In genomic region chr19:3282564-3282963, GRCh38 we compare ENCODE assay signal across 27 cellular contexts. TPM values are rescaled to one million over a fixed set of nuclear protein-coding genes. Genes with fewer than 3 reads are reported as not detected.
DNase-seq lines count a peak whose midpoint lies in the region; ATAC-seq, FAIRE-seq and TF ChIP-seq lines count a peak whose summit lies in the region.
"Had no signal": no experiment of that assay in that cellular context is flagged by ENCODE, and none has a peak within 500 bp of the region (broad histone marks: within the 10 kb centered on the region; RNA-seq: fewer than 3 reads in every experiment).

No MANE protein-coding gene starts in this region.

- no peaks in the 10 kb centered on the region; the same call in 1 of the 2 replicates for H4K20me1 ChIP-seq in K562 (replicated peaks; ENCODE audit: control insufficient read depth, insufficient read depth, low read length)
- H4K20me1 ChIP-seq: BLaER1 had no signal

- H3K9ac ChIP-seq in K562 (ENCODE audit: insufficient read depth in 1 of 2, low read depth in 2 of 2, low read length in 2 of 2), result no peak overlapping the region
- H3K9ac ChIP-seq: BLaER1 had no signal

- H3K4me2 ChIP-seq in K562 (ENCODE audit: insufficient read depth, low read length), result no peak overlapping the region
- H3K4me2 ChIP-seq: BLaER1 had no signal

- no peak for TF ChIP-seq POLR2A in K562 (conservative IDR thresholded peaks at IDR 0.05)

- no TSS peak for BruUV-seq in K562 (replicated peaks; lab: Mats Ljungman, UMichigan)

- no peak for TF ChIP-seq CTCF in HEK293 (tag by site-specific recombination; IDR thresholded peaks at IDR 0.05)
- TF ChIP-seq CTCF in K562 (IDR thresholded peaks at IDR 0.05 in 2 of 3, conservative IDR thresholded peaks at IDR 0.05 in 1 of 3; ENCODE audit: insufficient read depth in 2 of 3, low read depth in 1 of 3, low read length in 3 of 3), result no peak
- no peak for TF ChIP-seq CTCF in progenitor cell of endocrine pancreas (IDR thresholded peaks at IDR 0.05; ENCODE audit: unreplicated experiment)

- H3K79me2 ChIP-seq in K562 (ENCODE audit: control insufficient read depth, insufficient read depth, low read length), result no peaks in the 10 kb centered on the region

- intact Hi-C loops in K562 (cut with micrococcal nuclease), result no loop called here

- H3K36me3 ChIP-seq in HEK293 (ENCODE audit: control insufficient read depth in 2 of 2, insufficient read depth in 1 of 2, low read length in 2 of 2) (no peaks in the 10 kb centered on the region), K562 (ENCODE audit: control insufficient read depth, insufficient read depth, low read length) (no peaks in the 10 kb centered on the region)
- H3K36me3 ChIP-seq: BE2C, BLaER1 had no signal

- H3K9me3 ChIP-seq in HEK293 (ENCODE audit: control insufficient read depth, insufficient read depth, low read depth, low read length), result no peaks in the 10 kb centered on the region
- H3K9me3 ChIP-seq in K562 (replicated peaks; ENCODE audit: control insufficient read depth, insufficient read depth, low read depth, low read length), result no peaks in the 10 kb centered on the region
- H3K9me3 ChIP-seq: BE2C had no signal

- H3K4me3 ChIP-seq in HEK293 (ENCODE audit: low read depth, low read length), result no peak overlapping the region
- H3K4me3 ChIP-seq in K562, result no peak overlapping the region
- H3K4me3 ChIP-seq: BLaER1, GM12878 had no signal

- 35% methylated on average over 6 of the region's 6 CpGs for WGBS in K562 (ENCODE audit: insufficient coverage, low coverage, missing lambda C conversion rate)

- CTCF ChIA-PET in HEK293 (lab: Yijun Ruan, JAX) (interaction anchor here (0.6 kb wide), 1 partner anchor 21 kb away, joined by 4 read pairs; no protein-coding TSS in a partner anchor), K562 (lab: Yijun Ruan, JAX; ENCODE audit: low intra/inter-chr PET ratio) (no interaction called here)

- H3K9me1 ChIP-seq in K562 (ENCODE audit: control insufficient read depth, insufficient read depth, low read length), result no peaks in the 10 kb centered on the region

- H3K27ac ChIP-seq in HEK293 (ENCODE audit: extremely low read depth, low read depth, low read length), result no peak overlapping the region
- no peak overlapping the region for H3K27ac ChIP-seq in K562 (ENCODE audit: extremely low read depth, low read depth, low read length)
- H3K27ac ChIP-seq: BLaER1 had no signal

- POLR2A ChIA-PET in HEK293 (lab: Yijun Ruan, JAX), result no interaction called here
- POLR2A ChIA-PET in K562 (lab: Yijun Ruan, JAX), result no interaction called here

- H3K27ac Mint-ChIP-seq in progenitor cell of endocrine pancreas, result peak overlapping the region; percentile 67
- H3K27ac Mint-ChIP-seq: CD14-positive monocyte; CD4-positive, CD25-positive, alpha-beta regulatory T cell had no signal

- H3K4me1 ChIP-seq in HEK293 (ENCODE audit: control insufficient read depth, insufficient read depth, low read length) (peaks cover 3% of the 10 kb centered on the region; the same call in 1 of the 2 replicates), K562 (replicated peaks in 1 of 2; ENCODE audit: control insufficient read depth in 2 of 2, insufficient read depth in 2 of 2, low read length in 2 of 2) (peaks cover 10 to 33% of the 10 kb centered on the region in 2 experiments; a peak in 4 of 5 replicates)
- H3K4me1 ChIP-seq: BE2C, BLaER1 had no signal

- H3K4me3 Mint-ChIP-seq in progenitor cell of endocrine pancreas (ENCODE audit: low read depth), result no peak overlapping the region
- H3K4me3 Mint-ChIP-seq: CD14-positive monocyte; CD4-positive, alpha-beta memory T cell; CD4-positive, CD25-positive, alpha-beta regulatory T cell; CD8-positive, alpha-beta memory T cell had no signal

- no peak for TF ChIP-seq RAD21 in K562 (CRISPR knock-in tag; conservative IDR thresholded peaks at IDR 0.05 in 1 of 2, IDR thresholded peaks at IDR 0.05 in 1 of 2)

- TF ChIP-seq EP300 in K562 (IDR thresholded peaks at IDR 0.05; ENCODE audit: low read length), result no peak

- peaks cover 12 to 36% of the 10 kb centered on the region in 2 experiments; a peak in 3 of 5 replicates for H3K27me3 ChIP-seq in K562 (ENCODE audit: control insufficient read depth in 2 of 2, insufficient read depth in 2 of 2, low read length in 2 of 2)
- H3K27me3 ChIP-seq: BE2C, BLaER1 had no signal

- in situ Hi-C loops in K562 (cut with MboI), result no loop called here

- H3K36me3 Mint-ChIP-seq in progenitor cell of endocrine pancreas (ENCODE audit: insufficient read depth), result no peaks in the 10 kb centered on the region
- H3K36me3 Mint-ChIP-seq: CD14-positive monocyte; CD4-positive, alpha-beta memory T cell; CD4-positive, CD25-positive, alpha-beta regulatory T cell; CD8-positive, alpha-beta memory T cell had no signal

- no peak for ATAC-seq in K562
- ATAC-seq: GM12878 had no signal

- FAIRE-seq in K562 (lab: Jason Lieb, UNC) (no peak), GM19239 (lab: Jason Lieb, UNC) (no peak)
- FAIRE-seq: A204.1, GM12878, GM12892, GM18507 had no signal

- DNase-seq in K562 (ENCODE audit: extremely low read depth in 1 of 4, low spot score in 3 of 4) (no peak), progenitor cell of endocrine pancreas (ENCODE audit: low spot score, unreplicated experiment) (no peak), GM19239 (ENCODE audit: insufficient read length, low spot score) (no peak)
- DNase-seq in stimulated activated CD4-positive, alpha-beta T cell treated with anti-CD3 and anti-CD28 coated beads, Interleukin-4, amount 100 ng/mL, for 4 hours, result no peak
- DNase-seq: 8988T; ACHN; BE2C; C1 segment of cervical spinal cord; CD4-positive, alpha-beta memory T cell; CD4-positive, CD25-positive, alpha-beta regulatory T cell; CD8-positive, alpha-beta memory T cell; COR-L47; DMS 273 treated with DMSO at 0.1 percent for 48 hours; DMS153; DMS53; DMS79; DND-41; EL; GDM1 had no signal

- no peak overlapping the region for H2AFZ ChIP-seq in K562 (ENCODE audit: low read depth, low read length)

- H3K27me3 Mint-ChIP-seq in progenitor cell of endocrine pancreas, result peaks cover 40% of the 10 kb centered on the region

- H3K9me3 Mint-ChIP-seq in progenitor cell of endocrine pancreas (ENCODE audit: low read depth), result no peaks in the 10 kb centered on the region
- H3K9me3 Mint-ChIP-seq: CD4-positive, alpha-beta memory T cell had no signal

- H3K4me1 Mint-ChIP-seq in progenitor cell of endocrine pancreas (ENCODE audit: low read depth), result no peaks in the 10 kb centered on the region

TF ChIP-seq in HEK293, 187 proteins besides CTCF, POLR2A, EP300 and RAD21 (continues in another document):
- TF ChIP-seq KLF8 (tag by site-specific recombination; IDR thresholded peaks at IDR 0.05), result 0 out of 2 replicates have a peak, but pooled peaks have one; percentile 15

TF ChIP-seq in K562, 482 proteins besides CTCF, POLR2A, EP300 and RAD21 (continues in another document):
- no peak for TF ChIP-seq E2F8 (IDR thresholded peaks at IDR 0.05; ENCODE audit: low read depth, partially characterized antibody)
- peak in 1 of 2 experiments; percentile 72; a peak in 1 of 4 replicates for TF ChIP-seq RCOR1 (IDR thresholded peaks at IDR 0.05; ENCODE audit: borderline replicate concordance in 1 of 2, low read depth in 2 of 2, low read length in 2 of 2)
- no peak for TF ChIP-seq BCL6 (CRISPR knock-in tag; IDR thresholded peaks at IDR 0.05)
- TF ChIP-seq BCOR (IDR thresholded peaks at IDR 0.05), result peak; percentile 93
- TF ChIP-seq PHTF2 (CRISPR knock-in tag; IDR thresholded peaks at IDR 0.05), result no peak
- no peak for TF ChIP-seq HOXB6 (CRISPR knock-in tag; IDR thresholded peaks at IDR 0.05; ENCODE audit: borderline replicate concordance)
- peak; percentile 94 for TF ChIP-seq RBM25 (IDR thresholded peaks at IDR 0.05; ENCODE audit: low read depth, low read length, severe bottlenecking)
- 0 out of 2 replicates have a peak, but pooled peaks have one; percentile 26 for TF ChIP-seq SMARCA5 (IDR thresholded peaks at IDR 0.05)
- TF ChIP-seq CBX1 (IDR thresholded peaks at IDR 0.05; ENCODE audit: low read depth), result peak; percentile 41; the same call in 1 of the 2 replicates
- 0 out of 2 replicates have a peak, but pooled peaks have one; percentile 35 for TF ChIP-seq PTBP1 (IDR thresholded peaks at IDR 0.05; ENCODE audit: low read depth, low read length)

RNA-seq across cellular contexts. Expression of gene CELF5, which starts 58.1 kb away (rescaled TPM):
- 0.18 and 0.69 TPM in 2 replicates for total RNA-seq in K562 (2011; cell fraction: chromatin; rRNA removed; ENCODE audit: low replicate concordance)
- 0.50 and 0.53 TPM in 2 replicates for total RNA-seq in K562 (2011; cell fraction: nucleolus; rRNA removed)
- total RNA-seq in K562 (2011; cell fraction: nucleoplasm; rRNA removed), result 0.81 and 0.99 TPM in 2 replicates
- 0.05 and 0.73 TPM in 2 replicates for total RNA-seq in K562 (2014; rRNA removed)
- 0.07 and 0.26 TPM in 2 replicates for total RNA-seq in K562 (2014; rRNA removed; fragmentation: Illumina TruSeq; extraction: Trizol)
- 0.36 and 0.41 TPM in 2 replicates for total RNA-seq in K562 (2015; rRNA removed; fragmentation: Illumina TruSeq; extraction: Trizol)
- total RNA-seq in K562 (2021), result 0.29 and 0.49 TPM in 2 replicates
- 0.28 and 0.38 TPM in 2 replicates for polyA plus RNA-seq in K562 (2011; rRNA removed)
- 0.21 and 0.25 TPM in 2 replicates for polyA plus RNA-seq in K562 (2011; cell fraction: cytosol; rRNA removed)
- polyA plus RNA-seq in K562 (2011; cell fraction: nucleus; rRNA removed), result 1.4 and 2.7 TPM in 2 replicates
- polyA plus RNA-seq in K562 (2012), result 0.52 and 0.54 TPM in 2 replicates
- polyA plus RNA-seq in K562 (2014; fragmentation: Illumina TruSeq; extraction: Trizol), result 0.22 and 0.39 TPM in 2 replicates
- under 1 TPM; 0.01 to 0.07 TPM for polyA plus RNA-seq in K562 (2014; fragmentation: Nextera tagmentation; extraction: Ambion mirVana)
- polyA plus RNA-seq in K562 (2014; rRNA removed), result 0.27 and 0.56 TPM in 2 replicates
- 0.18 and 0.30 TPM in 2 replicates for polyA minus RNA-seq in K562 (2011; rRNA and poly(A)+ RNA removed)
- polyA minus RNA-seq in K562 (2011; cell fraction: cytosol; rRNA and poly(A)+ RNA removed), result not detected in 2 replicates
- polyA minus RNA-seq in K562 (2011; cell fraction: nucleus; rRNA and poly(A)+ RNA removed), result 0.27 and 0.44 TPM in 2 replicates
- 1.6 and 1.7 TPM in 2 replicates for total RNA-seq in progenitor cell of endocrine pancreas
- total RNA-seq: GM12878 had no signal
- polyA plus RNA-seq: AG04450; CD14-positive monocyte; CD4-positive, CD25-positive, alpha-beta regulatory T cell; CD8-positive, alpha-beta memory T cell had no signal
